1 cellular context compared by ENCODE assay signal in the genomic region with DNA sequence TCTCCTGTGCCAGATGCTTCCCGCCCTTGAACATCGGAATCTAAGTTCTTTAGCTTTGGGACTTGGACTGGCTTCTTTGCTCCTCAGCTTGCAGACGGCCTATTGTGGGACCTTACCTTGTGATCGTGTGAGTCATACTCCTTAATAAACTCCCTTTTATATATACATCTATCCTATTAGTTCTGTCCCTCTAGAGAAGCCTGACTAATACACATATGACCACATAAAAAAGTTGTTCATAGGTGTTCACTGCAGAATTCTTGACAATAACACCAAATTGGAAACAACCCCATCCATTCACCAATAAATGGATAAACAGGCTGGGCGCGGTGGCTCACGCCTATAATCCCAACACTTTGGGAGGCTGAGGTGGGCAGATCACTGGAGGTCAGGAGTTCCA. TPM values are rescaled to one million over a fixed set of nuclear protein-coding genes. Genes with fewer than 3 reads are reported as not detected.
"Had no signal": no experiment of that assay in that cellular context is flagged by ENCODE, and none has a peak within 500 bp of the region (broad histone marks: within the 10 kb centered on the region; RNA-seq: fewer than 3 reads in every experiment).

No MANE protein-coding gene starts in this region.

RNA-seq across cellular contexts. Expression of a gene that starts 37.4 kb away (rescaled TPM):
- total RNA-seq: MCF 10A had no signal
